ENCODE assay signal across 1 cellular context in the genomic region with DNA sequence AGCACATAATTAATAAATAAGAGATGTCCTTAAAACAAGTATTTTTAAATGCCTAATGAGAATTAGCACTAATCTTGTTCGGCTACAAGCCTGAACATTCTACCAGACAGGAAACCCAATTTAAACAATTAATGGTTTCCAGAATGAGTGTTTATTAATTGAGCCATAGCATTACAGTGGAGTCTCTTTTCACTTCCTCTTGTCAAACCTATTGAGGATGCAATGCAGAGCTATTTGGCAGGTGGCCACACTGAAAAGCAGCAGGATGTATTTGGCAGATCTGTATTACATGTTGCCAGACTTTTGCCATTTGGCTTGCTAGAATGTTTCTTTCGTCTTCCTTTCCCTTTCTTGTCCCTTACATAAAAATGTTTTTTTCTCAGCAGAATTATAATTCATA.
TF ChIP-seq lines count a peak whose summit lies in the region.

No MANE protein-coding gene starts in this region.

TF ChIP-seq in SK-N-SH, 30 proteins besides CTCF, POLR2A, EP300 and RAD21 (continued from another document):
- TF ChIP-seq, protein P1, sequence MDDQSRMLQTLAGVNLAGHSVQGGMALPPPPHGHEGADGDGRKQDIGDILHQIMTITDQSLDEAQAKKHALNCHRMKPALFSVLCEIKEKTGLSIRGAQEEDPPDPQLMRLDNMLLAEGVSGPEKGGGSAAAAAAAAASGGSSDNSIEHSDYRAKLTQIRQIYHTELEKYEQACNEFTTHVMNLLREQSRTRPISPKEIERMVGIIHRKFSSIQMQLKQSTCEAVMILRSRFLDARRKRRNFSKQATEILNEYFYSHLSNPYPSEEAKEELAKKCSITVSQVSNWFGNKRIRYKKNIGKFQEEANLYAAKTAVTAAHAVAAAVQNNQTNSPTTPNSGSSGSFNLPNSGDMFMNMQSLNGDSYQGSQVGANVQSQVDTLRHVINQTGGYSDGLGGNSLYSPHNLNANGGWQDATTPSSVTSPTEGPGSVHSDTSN (IDR thresholded peaks at IDR 0.05), result peak; percentile 94
- TF ChIP-seq TEAD4 (IDR thresholded peaks at IDR 0.05; ENCODE audit: borderline replicate concordance, insufficient read depth) (peak; percentile 83), NRF1 (IDR thresholded peaks at IDR 0.05; ENCODE audit: low read depth, low read length) (no peak), FOSL2 (IDR thresholded peaks at IDR 0.05; ENCODE audit: borderline replicate concordance, low read depth) (peak; percentile 36; the same call in 1 of the 2 replicates), FOXM1 (IDR thresholded peaks at IDR 0.05; ENCODE audit: low read depth) (peak; percentile 89), EZH2phosphoT487 (IDR thresholded peaks at IDR 0.05; ENCODE audit: borderline replicate concordance, low read depth) (no peak), SMC3 (IDR thresholded peaks at IDR 0.05; ENCODE audit: low read depth, low read length) (no peak; the same call in 1 of the 2 replicates), TCF12 (IDR thresholded peaks at IDR 0.05) (peak; percentile 97), ELF1 (IDR thresholded peaks at IDR 0.05) (peak; percentile 26; the same call in 1 of the 2 replicates), SIN3A (IDR thresholded peaks at IDR 0.05; ENCODE audit: borderline replicate concordance, low read depth, low read length) (no peak), JUND (IDR thresholded peaks at IDR 0.05) (peak; percentile 62), CHD2 (IDR thresholded peaks at IDR 0.05; ENCODE audit: low read length, partially characterized antibody) (no peak), MAX (IDR thresholded peaks at IDR 0.05; ENCODE audit: low read depth) (0 out of 2 replicates have a peak, but pooled peaks have one; percentile 42), FOXJ3 (CRISPR knock-in tag; IDR thresholded peaks at IDR 0.05) (no peak), GABPA (IDR thresholded peaks at IDR 0.05; ENCODE audit: low read depth) (no peak), MXI1 (IDR thresholded peaks at IDR 0.05; ENCODE audit: low read depth, low read length) (no peak), NFIC (IDR thresholded peaks at IDR 0.05; ENCODE audit: borderline replicate concordance) (peak; percentile 99)
- TF ChIP-seq, protein P2, sequence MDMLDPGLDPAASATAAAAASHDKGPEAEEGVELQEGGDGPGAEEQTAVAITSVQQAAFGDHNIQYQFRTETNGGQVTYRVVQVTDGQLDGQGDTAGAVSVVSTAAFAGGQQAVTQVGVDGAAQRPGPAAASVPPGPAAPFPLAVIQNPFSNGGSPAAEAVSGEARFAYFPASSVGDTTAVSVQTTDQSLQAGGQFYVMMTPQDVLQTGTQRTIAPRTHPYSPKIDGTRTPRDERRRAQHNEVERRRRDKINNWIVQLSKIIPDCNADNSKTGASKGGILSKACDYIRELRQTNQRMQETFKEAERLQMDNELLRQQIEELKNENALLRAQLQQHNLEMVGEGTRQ (IDR thresholded peaks at IDR 0.05; ENCODE audit: borderline replicate concordance, low read depth, low read length), result no peak
